Comparison of ENCODE assay signal across 9 cellular contexts in genomic region chr7:128032605-128033235, GRCh38. TPM values are rescaled to one million over a fixed set of nuclear protein-coding genes. Genes with fewer than 3 reads are reported as not detected.
A peak's percentile ranks its signal among the peaks of the same experiment; 100 is the strongest.
DNase-seq lines count a peak whose midpoint lies in the region; ATAC-seq, FAIRE-seq and TF ChIP-seq lines count a peak whose summit lies in the region.
"Had no signal": no experiment of that assay in that cellular context is flagged by ENCODE, and none has a peak within 500 bp of the region (broad histone marks: within the 10 kb centered on the region; RNA-seq: fewer than 3 reads in every experiment).

No MANE protein-coding gene starts in this region.

- H3K9me3 ChIP-seq in K562 (replicated peaks; ENCODE audit: control insufficient read depth, insufficient read depth, low read depth, low read length), result peaks cover 13% of the 10 kb centered on the region
- H3K9me3 ChIP-seq in subcutaneous abdominal adipose tissue (ENCODE audit: control insufficient read depth in 5 of 5, low read length in 5 of 5), result no peaks in the 10 kb centered on the region

- no peak overlapping the region for H3K4me3 ChIP-seq in K562
- H3K4me3 ChIP-seq in subcutaneous abdominal adipose tissue (ENCODE audit: low read depth in 1 of 5, low read length in 5 of 5), result peak overlapping the region; percentile 11 to 61 (median 46)

- H4K20me1 ChIP-seq in K562 (replicated peaks; ENCODE audit: control insufficient read depth, insufficient read depth, low read length), result peaks cover 10% of the 10 kb centered on the region

- no TSS peak for BruUV-seq in K562 (replicated peaks; lab: Mats Ljungman, UMichigan)

- in situ Hi-C loops in K562 (cut with MboI), result no loop called here

- no peak for TF ChIP-seq CTCF in K562 (IDR thresholded peaks at IDR 0.05 in 2 of 3, conservative IDR thresholded peaks at IDR 0.05 in 1 of 3; ENCODE audit: insufficient read depth in 2 of 3, low read depth in 1 of 3, low read length in 3 of 3)

- CTCF ChIA-PET in K562 (lab: Yijun Ruan, JAX; ENCODE audit: low intra/inter-chr PET ratio), result interaction anchor here (0.6 kb wide), 1 partner anchor 25 kb away, joined by 3 read pairs; no protein-coding TSS in a partner anchor

- no peak overlapping the region for H3K4me2 ChIP-seq in K562 (ENCODE audit: insufficient read depth, low read length)

- TF ChIP-seq POLR2A in K562 (conservative IDR thresholded peaks at IDR 0.05), result no peak

- H3K36me3 ChIP-seq in K562 (ENCODE audit: control insufficient read depth, insufficient read depth, low read length) (peaks cover 28% of the 10 kb centered on the region), subcutaneous abdominal adipose tissue (ENCODE audit: control insufficient read depth in 5 of 5, insufficient read depth in 5 of 5, low read length in 5 of 5) (peaks cover 0 to 8% (median 6%) of the 10 kb centered on the region in 5 donors)

- ATAC-seq in K562 (no peak), GM18517 (IDR thresholded peaks at IDR 0.05; ENCODE audit: unreplicated experiment) (no peak)
- ATAC-seq: Panc1 had no signal

- H2AFZ ChIP-seq in K562 (ENCODE audit: low read depth, low read length), result no peak overlapping the region

- WGBS in K562 (ENCODE audit: insufficient coverage, low coverage, missing lambda C conversion rate), result 96% methylated on average over 35 of the region's 41 CpGs

- no peak overlapping the region for H3K27ac ChIP-seq in K562 (ENCODE audit: extremely low read depth, low read depth, low read length)
- no peak overlapping the region for H3K27ac ChIP-seq in subcutaneous abdominal adipose tissue (ENCODE audit: low read depth, low read length)

- no peaks in the 10 kb centered on the region for H3K9me1 ChIP-seq in K562 (ENCODE audit: control insufficient read depth, insufficient read depth, low read length)

- POLR2A ChIA-PET in K562 (lab: Yijun Ruan, JAX), result no interaction called here

- no peak for TF ChIP-seq RAD21 in K562 (CRISPR knock-in tag; conservative IDR thresholded peaks at IDR 0.05 in 1 of 2, IDR thresholded peaks at IDR 0.05 in 1 of 2)

- intact Hi-C loops in K562 (cut with micrococcal nuclease), result no loop called here

- no peak for FAIRE-seq in K562 (lab: Jason Lieb, UNC)

- peaks cover 4% of the 10 kb centered on the region; the same call in 1 of the 3 replicates for H3K79me2 ChIP-seq in K562 (ENCODE audit: control insufficient read depth, insufficient read depth, low read length)

- TF ChIP-seq EP300 in K562 (IDR thresholded peaks at IDR 0.05; ENCODE audit: low read length), result no peak

- no peak overlapping the region for H3K9ac ChIP-seq in K562 (ENCODE audit: insufficient read depth in 1 of 2, low read depth in 2 of 2, low read length in 2 of 2)
- peak overlapping the region in 1 of 5 donors; percentile 43 for H3K9ac ChIP-seq in subcutaneous abdominal adipose tissue (ENCODE audit: low read length in 5 of 5)

- peak; percentile 10 to 40 for DNase-seq in NCI-H524 (lab: John Stamatoyannopoulos, UW)
- no peak for DNase-seq in NCI-H524 treated with DMSO at 0.1 percent for 48 hours (lab: John Stamatoyannopoulos, UW)
- no peak for DNase-seq in K562 (ENCODE audit: extremely low read depth in 1 of 4, low spot score in 3 of 4)
- peak; percentile 63 for DNase-seq in islet precursor cell
- DNase-seq in NCI-H187 treated with DMSO at 0.1 percent for 48 hours (lab: John Stamatoyannopoulos, UW), result no peak
- DNase-seq in NCI-H526 treated with DMSO at 0.1 percent for 48 hours (lab: John Stamatoyannopoulos, UW), result no peak

- peaks cover 0 to 10% of the 10 kb centered on the region in 2 experiments; a peak in 1 of 5 replicates for H3K4me1 ChIP-seq in K562 (replicated peaks in 1 of 2; ENCODE audit: control insufficient read depth in 2 of 2, insufficient read depth in 2 of 2, low read length in 2 of 2)
- H3K4me1 ChIP-seq in subcutaneous abdominal adipose tissue (ENCODE audit: control insufficient read depth in 5 of 5, insufficient read depth in 5 of 5, low read length in 5 of 5), result peaks cover 1 to 34% (median 15%) of the 10 kb centered on the region in 5 donors

- H3K27me3 ChIP-seq in K562 (ENCODE audit: control insufficient read depth in 2 of 2, insufficient read depth in 2 of 2, low read length in 2 of 2) (no peaks in the 10 kb centered on the region), subcutaneous abdominal adipose tissue (ENCODE audit: control insufficient read depth in 5 of 5, insufficient read depth in 4 of 5, low read length in 5 of 5) (no peaks in the 10 kb centered on the region)

TF ChIP-seq in K562, 482 proteins besides CTCF, POLR2A, EP300 and RAD21 (continues in another document):
- TF ChIP-seq CHD2 (IDR thresholded peaks at IDR 0.05; ENCODE audit: low read depth, low read length) (no peak), POLR2G (IDR thresholded peaks at IDR 0.05; ENCODE audit: low read depth, low read length) (0 out of 2 replicates have a peak, but pooled peaks have one; percentile 36), RBM22 (IDR thresholded peaks at IDR 0.05; ENCODE audit: low read depth, low read length, poor library complexity, severe bottlenecking) (peak; percentile 87), ETS2 (tag; IDR thresholded peaks at IDR 0.05; ENCODE audit: borderline replicate concordance, poor library complexity, severe bottlenecking) (no peak), PHB (CRISPR knock-in tag; IDR thresholded peaks at IDR 0.05) (no peak), EWSR1 (IDR thresholded peaks at IDR 0.05; ENCODE audit: borderline replicate concordance, low read depth, partially characterized antibody) (no peak), MEIS2 (IDR thresholded peaks at IDR 0.05; ENCODE audit: partially characterized antibody) (no peak), MIER1 (IDR thresholded peaks at IDR 0.05; ENCODE audit: low read depth) (no peak), HMGN3 (IDR thresholded peaks at IDR 0.05; ENCODE audit: borderline replicate concordance, extremely low read depth, insufficient read length, low read depth, low read length) (no peak), ELK3 (CRISPR knock-in tag; IDR thresholded peaks at IDR 0.05) (no peak), ZBTB26 (CRISPR knock-in tag; IDR thresholded peaks at IDR 0.05) (no peak), EGR1 (conservative IDR thresholded peaks at IDR 0.05) (peak; percentile 25; the same call in 1 of the 2 replicates), ELK1 (CRISPR knock-in tag; IDR thresholded peaks at IDR 0.05) (no peak), GTF2F1 (IDR thresholded peaks at IDR 0.05; ENCODE audit: low read depth, low read length) (no peak), SAFB (IDR thresholded peaks at IDR 0.05; ENCODE audit: borderline replicate concordance, low read depth, low read length) (no peak), TRIM24 (IDR thresholded peaks at IDR 0.05) (no peak), GTF2A2 (tag; IDR thresholded peaks at IDR 0.05) (no peak), FOSL1 (tag; conservative IDR thresholded peaks at IDR 0.05) (no peak), FUS (optimal IDR thresholded peaks at IDR 0.05; ENCODE audit: low read depth, low read length) (no peak)

RNA-seq across cellular contexts. Expression of gene LRRC4, which starts 1.5 kb away (rescaled TPM):
- total RNA-seq in K562 (2011; cell fraction: chromatin; rRNA removed; ENCODE audit: low replicate concordance), result not detected in 2 replicates
- not detected in 2 replicates for total RNA-seq in K562 (2011; cell fraction: nucleolus; rRNA removed)
- total RNA-seq in K562 (2011; cell fraction: nucleoplasm; rRNA removed), result not detected in 2 replicates
- total RNA-seq in K562 (2014; rRNA removed) (not detected in 2 replicates), K562 (2014; rRNA removed; fragmentation: Illumina TruSeq; extraction: Trizol) (not detected in 2 replicates), K562 (2015; rRNA removed; fragmentation: Illumina TruSeq; extraction: Trizol) (not detected in 2 replicates), K562 (2021) (0.07 TPM in 1 of 2 replicates, not detected in the other)
- polyA plus RNA-seq in K562 (2011; rRNA removed) (not detected in 2 replicates), K562 (2014; fragmentation: Illumina TruSeq; extraction: Trizol) (not detected in 2 replicates), K562 (2014; fragmentation: Nextera tagmentation; extraction: Ambion mirVana) (under 1 TPM in 1 of 2 experiments, not detected in 1; 0.04 TPM), K562 (2014; rRNA removed) (0.11 TPM in 1 of 2 replicates, not detected in the other)
- not detected in 2 replicates for polyA plus RNA-seq in K562 (2011; cell fraction: cytosol; rRNA removed)
- polyA plus RNA-seq in K562 (2011; cell fraction: nucleus; rRNA removed), result not detected in 2 replicates
- 0.07 and 0.21 TPM in 2 replicates for polyA plus RNA-seq in K562 (2012)
- not detected in 2 replicates for polyA minus RNA-seq in K562 (2011; rRNA and poly(A)+ RNA removed)
- not detected in 2 replicates for polyA minus RNA-seq in K562 (2011; cell fraction: cytosol; rRNA and poly(A)+ RNA removed)
- polyA minus RNA-seq in K562 (2011; cell fraction: nucleus; rRNA and poly(A)+ RNA removed), result not detected in 2 replicates

Comparison
In these comparisons a context has a peak if more than half of its experiments do, and no peak if none do; other contexts are left out.
1. DNase-seq: peak in NCI-H524 (2 of 2) and islet precursor cell (single experiment); none in NCI-H524 treated with DMSO at 0.1 percent for 48 hours (single experiment), K562 (0 of 4), NCI-H187 treated with DMSO at 0.1 percent for 48 hours (single experiment) and NCI-H526 treated with DMSO at 0.1 percent for 48 hours (single experiment).